In genomic region chr4:114378306-114378903, GRCh38 we compare ENCODE assay signal across 11 cellular contexts.
DNase-seq lines count a peak whose midpoint lies in the region; ATAC-seq, FAIRE-seq and TF ChIP-seq lines count a peak whose summit lies in the region.
"Had no signal": no experiment of that assay in that cellular context is flagged by ENCODE, and none has a peak within 500 bp of the region (broad histone marks: within the 10 kb centered on the region; RNA-seq: fewer than 3 reads in every experiment).

No MANE protein-coding gene starts in this region.

- POLR2A ChIA-PET in CD4-positive, alpha-beta memory T cell (lab: Charles Lee; ENCODE audit: partially characterized antibody), result no interaction called here

- H3K36me3 ChIP-seq in body of pancreas (replicated peaks in 1 of 2; ENCODE audit: insufficient read depth in 1 of 2, low read depth in 2 of 2), result no peaks in the 10 kb centered on the region
- no peaks in the 10 kb centered on the region for H3K36me3 ChIP-seq in CD4-positive, alpha-beta memory T cell (ENCODE audit: insufficient read depth, low read length)

- 43 to 52% methylated on average over 4 of the region's 4 CpGs for WGBS in body of pancreas, 2 donors

- ATAC-seq in body of pancreas (no peak), GM21825 (IDR thresholded peaks at IDR 0.05; ENCODE audit: unreplicated experiment) (no peak)

- intact Hi-C loops in body of pancreas (cut with DNase I) (no loop called here), CD14-positive monocyte (cut with micrococcal nuclease) (no loop called here)
- intact Hi-C loops in CD4-positive, alpha-beta memory T cell (cut with micrococcal nuclease), result no loop called here

- CTCF ChIA-PET in CD4-positive, alpha-beta memory T cell (lab: Charles Lee; ENCODE audit: partially characterized antibody), result interaction anchor here (0.9 kb wide), 2 partner anchors 11 to 425 kb away, joined by 3 to 5 read pairs; no protein-coding TSS in a partner anchor

- no peaks in the 10 kb centered on the region for H3K4me1 Mint-ChIP-seq in CD4-positive, alpha-beta memory T cell
- H3K4me1 Mint-ChIP-seq in CD14-positive monocyte, result no peaks in the 10 kb centered on the region
- H3K4me1 Mint-ChIP-seq: activated naive CD4-positive, alpha-beta T cell treated with anti-CD3 and anti-CD28 coated beads, Interleukin-2, amount 50 U/mL, for 24 hours had no signal

- no peaks in the 10 kb centered on the region for H3K4me1 ChIP-seq in body of pancreas
- H3K4me1 ChIP-seq in CD4-positive, alpha-beta memory T cell (ENCODE audit: insufficient read depth, low read length), result no peaks in the 10 kb centered on the region

- TF ChIP-seq POLR2A in body of pancreas (IDR thresholded peaks at IDR 0.05), result no peak

- TF ChIP-seq CTCF in body of pancreas (IDR thresholded peaks at IDR 0.05) (peak in 6 of 7 experiments; percentile 12 to 45 (median 41)), CD14-positive monocyte (IDR thresholded peaks at IDR 0.05) (no peak)

- no peak overlapping the region for H3K4me3 ChIP-seq in body of pancreas
- H3K4me3 ChIP-seq in CD4-positive, alpha-beta memory T cell (ENCODE audit: low read length in 2 of 2), result no peak overlapping the region

- H3K27ac Mint-ChIP-seq in CD4-positive, alpha-beta memory T cell, result no peak overlapping the region
- no peak overlapping the region for H3K27ac Mint-ChIP-seq in CD14-positive monocyte
- H3K27ac Mint-ChIP-seq: activated naive CD4-positive, alpha-beta T cell treated with anti-CD3 and anti-CD28 coated beads, Interleukin-2, amount 50 U/mL, for 24 hours; T-helper 1 cell treated with Interleukin-12 subunit alpha and Interleukin-12 subunit beta and Interleukin-4 antibody, amounts not matched to agents 30 μg/mL and 1 μg/mL, for 36 hours had no signal

- no peaks in the 10 kb centered on the region for H3K27me3 ChIP-seq in body of pancreas
- H3K27me3 ChIP-seq in CD4-positive, alpha-beta memory T cell (ENCODE audit: insufficient read depth, low read length), result no peaks in the 10 kb centered on the region

- H3K27me3 Mint-ChIP-seq in CD4-positive, alpha-beta memory T cell, result peaks cover 2 to 8% of the 10 kb centered on the region in 2 donors
- H3K27me3 Mint-ChIP-seq in CD14-positive monocyte (ENCODE audit: low read depth in 3 of 3), result peaks cover 0 to 2% (median 0%) of the 10 kb centered on the region in 3 donors

- FAIRE-seq in HTR-8/SVneo (lab: Jason Lieb, UNC), result no peak

- H3K9me3 ChIP-seq in body of pancreas, result no peaks in the 10 kb centered on the region
- no peaks in the 10 kb centered on the region for H3K9me3 ChIP-seq in CD4-positive, alpha-beta memory T cell (ENCODE audit: control insufficient read depth in 1 of 2, low read length in 2 of 2)

- DNase-seq in Ammon's horn (ENCODE audit: low spot score) (peak; percentile 36), HTR-8/SVneo (ENCODE audit: insufficient read length, low spot score) (peak; percentile 26), body of pancreas (peak in 1 of 4 donors; percentile 20), kidney glomerular epithelial cell (lab: John Stamatoyannopoulos, UW) (peak; percentile 33), NCI-H146 treated with DMSO at 0.1 percent for 48 hours (lab: John Stamatoyannopoulos, UW; ENCODE audit: unreplicated experiment) (no peak), CD14-positive monocyte (ENCODE audit: low spot score) (no peak)
- DNase-seq in CD4-positive, alpha-beta memory T cell, result no peak
- DNase-seq: GOT3 had no signal

- H3K36me3 Mint-ChIP-seq in CD4-positive, alpha-beta memory T cell, result no peaks in the 10 kb centered on the region
- no peaks in the 10 kb centered on the region for H3K36me3 Mint-ChIP-seq in CD14-positive monocyte
- H3K36me3 Mint-ChIP-seq: activated naive CD4-positive, alpha-beta T cell treated with anti-CD3 and anti-CD28 coated beads, Interleukin-2, amount 50 U/mL, for 24 hours had no signal

- H3K27ac ChIP-seq in body of pancreas, result no peak overlapping the region
- H3K27ac ChIP-seq in CD4-positive, alpha-beta memory T cell (ENCODE audit: low read depth, low read length), result no peak overlapping the region

- no peaks in the 10 kb centered on the region for H3K9me3 Mint-ChIP-seq in CD4-positive, alpha-beta memory T cell
- no peaks in the 10 kb centered on the region for H3K9me3 Mint-ChIP-seq in CD14-positive monocyte
- H3K9me3 Mint-ChIP-seq: activated naive CD4-positive, alpha-beta T cell treated with anti-CD3 and anti-CD28 coated beads, Interleukin-2, amount 50 U/mL, for 24 hours; T-helper 1 cell treated with Interleukin-12 subunit alpha and Interleukin-12 subunit beta and Interleukin-4 antibody, amounts not matched to agents 30 μg/mL and 1 μg/mL, for 36 hours had no signal

- no peak overlapping the region for H3K4me3 Mint-ChIP-seq in CD4-positive, alpha-beta memory T cell
- H3K4me3 Mint-ChIP-seq in CD14-positive monocyte, result no peak overlapping the region
- H3K4me3 Mint-ChIP-seq: activated naive CD4-positive, alpha-beta T cell treated with anti-CD3 and anti-CD28 coated beads, Interleukin-2, amount 50 U/mL, for 24 hours; T-helper 1 cell treated with Interleukin-12 subunit alpha and Interleukin-12 subunit beta and Interleukin-4 antibody, amounts not matched to agents 30 μg/mL and 1 μg/mL, for 36 hours had no signal

Comparison
In these comparisons a context has a peak if more than half of its experiments do, and no peak if none do; other contexts are left out.
1. DNase-seq: peak in Ammon's horn (single experiment), HTR-8/SVneo (single experiment) and kidney glomerular epithelial cell (single experiment); none in CD4-positive, alpha-beta memory T cell (0 of 5), NCI-H146 treated with DMSO at 0.1 percent for 48 hours (single experiment) and CD14-positive monocyte (single experiment).